In the genomic region with DNA sequence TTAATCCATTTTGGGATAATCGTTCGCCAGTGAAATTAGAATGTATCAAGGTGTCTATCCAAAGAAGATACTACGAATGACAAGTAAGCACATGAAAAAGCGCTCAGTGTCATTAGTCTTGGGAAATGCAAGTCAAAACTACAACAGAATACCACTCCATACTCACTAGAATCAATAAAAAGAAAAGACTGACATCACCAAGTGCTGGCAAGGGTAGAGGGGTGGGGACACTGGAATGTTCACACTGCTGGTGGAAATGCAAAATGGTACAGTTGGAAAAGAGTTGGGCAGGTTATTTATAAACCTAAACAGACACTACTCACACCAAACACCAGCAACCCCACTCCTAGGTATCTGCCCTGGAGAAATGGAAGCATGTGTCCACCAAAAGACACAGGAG, we compare ENCODE assay signal across 10 cellular contexts. TPM values are rescaled to one million over a fixed set of nuclear protein-coding genes. Genes with fewer than 3 reads are reported as not detected.
DNase-seq lines count a peak whose midpoint lies in the region; ATAC-seq and TF ChIP-seq lines count a peak whose summit lies in the region.
"Had no signal": no experiment of that assay in that cellular context is flagged by ENCODE, and none has a peak within 500 bp of the region (broad histone marks: within the 10 kb centered on the region; RNA-seq: fewer than 3 reads in every experiment).

No MANE protein-coding gene starts in this region.

- H3K27me3 ChIP-seq in CD4-positive, alpha-beta T cell (ENCODE audit: control insufficient read depth, insufficient read depth, low read length) = no peaks in the 10 kb centered on the region
- no peaks in the 10 kb centered on the region for H3K27me3 ChIP-seq in RWPE2 (ENCODE audit: insufficient read depth, poor library complexity, severe bottlenecking)
- H3K27me3 ChIP-seq in rectal smooth muscle tissue (ENCODE audit: control insufficient read depth, insufficient read depth, low read length) = no peaks in the 10 kb centered on the region

- H3K9ac ChIP-seq in rectal smooth muscle tissue (ENCODE audit: low read length) = no peak overlapping the region

- H3K4me3 ChIP-seq in RWPE2 (ENCODE audit: severe bottlenecking) (no peak overlapping the region), rectal smooth muscle tissue (ENCODE audit: low read length) (no peak overlapping the region)

- CTCF ChIA-PET in CD4-positive, alpha-beta T cell (lab: Charles Lee) = interaction anchor here (1.1 kb wide), 1 partner anchor 356 kb away, joined by 3 read pairs; no protein-coding TSS in a partner anchor

- H3K36me3 ChIP-seq in RWPE2 (ENCODE audit: low read depth) = peaks cover 81% of the 10 kb centered on the region
- peaks cover 13% of the 10 kb centered on the region for H3K36me3 ChIP-seq in rectal smooth muscle tissue (ENCODE audit: control insufficient read depth, insufficient read depth, low read length)

- peaks cover 55% of the 10 kb centered on the region for H3K4me1 ChIP-seq in RWPE2 (ENCODE audit: insufficient read depth, poor library complexity, severe bottlenecking)
- H3K4me1 ChIP-seq in rectal smooth muscle tissue (ENCODE audit: control insufficient read depth, insufficient read depth, low read length) = peaks cover 88% of the 10 kb centered on the region

- no peaks in the 10 kb centered on the region for H3K9me3 ChIP-seq in CD4-positive, alpha-beta T cell (ENCODE audit: control insufficient read depth, low read length)
- no peaks in the 10 kb centered on the region for H3K9me3 ChIP-seq in RWPE2 (ENCODE audit: severe bottlenecking)

- peaks cover 100% of the 10 kb centered on the region for H3K4me1 Mint-ChIP-seq in CD4-positive, alpha-beta T cell (ENCODE audit: low read depth)

- intact Hi-C loops in CD4-positive, alpha-beta T cell (cut with DNase I, micrococcal nuclease) = no loop called here

- H3K27ac ChIP-seq in CD4-positive, alpha-beta T cell (ENCODE audit: low read depth, low read length) = peak overlapping the region; percentile 74
- H3K27ac ChIP-seq in RWPE2 (ENCODE audit: poor library complexity, severe bottlenecking) (peak overlapping the region; percentile 87), epithelial cell of prostate (peak overlapping the region; percentile 64), rectal smooth muscle tissue (ENCODE audit: low read depth, low read length) (peak overlapping the region; percentile 84)

- no peaks in the 10 kb centered on the region for H3K27me3 Mint-ChIP-seq in CD4-positive, alpha-beta T cell

- no peak for TF ChIP-seq CTCF in CD4-positive, alpha-beta T cell (IDR thresholded peaks at IDR 0.05)
- TF ChIP-seq CTCF in RWPE2 (IDR thresholded peaks at IDR 0.05; ENCODE audit: poor library complexity, severe bottlenecking) = no peak

- peaks cover 100% of the 10 kb centered on the region for H3K36me3 Mint-ChIP-seq in CD4-positive, alpha-beta T cell (ENCODE audit: low read depth)

- ATAC-seq in CD4-positive, alpha-beta T cell (ENCODE audit: poor library complexity) = no peak
- ATAC-seq in RWPE2 (ENCODE audit: low read depth) (no peak), HG03025 (IDR thresholded peaks at IDR 0.05; ENCODE audit: low FRiP score, unreplicated experiment) (no peak)

- peak overlapping the region; percentile 74 for H3K4me3 Mint-ChIP-seq in CD4-positive, alpha-beta T cell

- DNase-seq in CD4-positive, alpha-beta T cell = no peak
- DNase-seq in RWPE2 (ENCODE audit: low spot score) (no peak), epithelial cell of prostate (ENCODE audit: low read depth, low spot score) (no peak), EL (no peak), NCI-H510A treated with DMSO at 0.1 percent for 48 hours (lab: John Stamatoyannopoulos, UW) (no peak)
- DNase-seq in stimulated activated CD4-positive, alpha-beta T cell treated with anti-CD3 and anti-CD28 coated beads, Interleukin-4, amount 100 ng/mL, for 1 hour = no peak
- DNase-seq: activated CD8-positive, alpha-beta memory T cell treated with anti-CD3 and anti-CD28 coated beads, Interleukin-2, amount 50 U/mL, for 48 hours; DND-41 had no signal

- peak overlapping the region; percentile 99 for H3K27ac Mint-ChIP-seq in CD4-positive, alpha-beta T cell

- H3K9me3 Mint-ChIP-seq in CD4-positive, alpha-beta T cell = no peaks in the 10 kb centered on the region

- POLR2A ChIA-PET in CD4-positive, alpha-beta T cell (lab: Charles Lee) = interaction anchor here (6.1 to 9.0 kb wide), 2 partner anchors 11 to 12 kb away, joined by 57 to 61 read pairs; partner anchors contain the start of gene WDR1

RNA-seq across cellular contexts. Expression of gene WDR1, which starts 11.2 kb away (rescaled TPM):
- 100 to 1,000 TPM; 197 to 198 TPM for total RNA-seq in CD4-positive, alpha-beta T cell
